18 cellular contexts compared by ENCODE assay signal in the genomic region with DNA sequence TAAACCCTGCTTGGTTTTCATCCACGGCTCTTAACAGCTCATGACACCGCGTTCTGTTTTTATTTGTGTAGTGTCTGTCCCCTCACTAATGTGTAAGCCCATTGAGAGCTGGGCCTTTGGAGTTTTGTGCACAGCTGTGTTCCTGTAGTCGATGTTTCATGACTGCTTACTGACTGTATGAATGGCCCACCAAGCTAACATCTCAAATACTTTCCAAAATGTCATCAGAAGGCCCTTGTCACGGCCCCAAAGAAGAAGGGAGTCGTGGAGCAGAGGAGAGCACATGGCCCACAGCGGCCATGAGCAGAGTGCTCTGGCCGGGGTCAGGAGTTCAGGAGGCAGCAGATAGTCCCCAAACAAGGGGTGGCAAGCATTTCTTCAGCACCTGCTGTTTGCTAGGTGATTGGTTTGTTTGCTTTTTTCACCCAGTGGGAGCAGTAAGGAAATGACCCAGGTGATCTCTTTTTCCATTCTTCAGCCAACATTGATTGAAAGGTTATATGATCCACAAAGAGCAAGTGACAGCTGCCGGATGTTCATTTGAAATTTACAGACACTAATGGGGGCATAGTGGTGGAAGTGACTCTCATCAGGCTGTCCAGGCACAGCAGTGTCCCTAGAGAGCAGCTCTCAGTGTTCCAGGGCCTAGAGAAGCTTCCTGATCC.
DNase-seq lines count a peak whose midpoint lies in the region; ATAC-seq and TF ChIP-seq lines count a peak whose summit lies in the region.
"Had no signal": no experiment of that assay in that cellular context is flagged by ENCODE, and none has a peak within 500 bp of the region (broad histone marks: within the 10 kb centered on the region; RNA-seq: fewer than 3 reads in every experiment).

No MANE protein-coding gene starts in this region.

- no peaks in the 10 kb centered on the region for H3K36me3 ChIP-seq in colonic mucosa
- no peaks in the 10 kb centered on the region for H3K36me3 ChIP-seq in stomach
- H3K36me3 ChIP-seq: suprapubic skin had no signal

- ATAC-seq in Right ventricle myocardium inferior (peak; percentile 33), left cardiac atrium (no peak)
- no peak for ATAC-seq in CD4-positive, alpha-beta T cell (ENCODE audit: poor library complexity)
- ATAC-seq: T-helper 17 cell had no signal

- 57 to 74% (median 66%) methylated on average over 9 of the region's 9 CpGs for WGBS in stomach, 5 donors

- no peak overlapping the region for H3K27ac Mint-ChIP-seq in CD4-positive, alpha-beta T cell
- H3K27ac Mint-ChIP-seq: activated naive CD4-positive, alpha-beta T cell treated with anti-CD3 and anti-CD28 coated beads, Interleukin-2, amount 50 U/mL, for 24 hours; CD14-positive monocyte; T-helper 17 cell had no signal

- TF ChIP-seq EP300 in stomach (IDR thresholded peaks at IDR 0.05), result no peak

- no peak overlapping the region for H3K9ac ChIP-seq in colonic mucosa (ENCODE audit: low read depth in 2 of 2, low read length in 2 of 2)

- H3K27me3 Mint-ChIP-seq in CD4-positive, alpha-beta T cell, result peaks cover 4% of the 10 kb centered on the region
- H3K27me3 Mint-ChIP-seq: activated naive CD4-positive, alpha-beta T cell treated with anti-CD3 and anti-CD28 coated beads, Interleukin-2, amount 50 U/mL, for 24 hours had no signal

- DNase-seq in Right ventricle myocardium inferior (ENCODE audit: missing footprints), result no peak
- DNase-seq in left cardiac atrium, result no peak
- DNase-seq in NCI-H345 (lab: John Stamatoyannopoulos, UW), result peak; percentile 80
- DNase-seq in colonic mucosa, result peak; percentile 28
- no peak for DNase-seq in stomach
- no peak for DNase-seq in ureter (ENCODE audit: low spot score)
- no peak for DNase-seq in CD4-positive, alpha-beta T cell
- DNase-seq in activated CD8-positive, alpha-beta memory T cell treated with anti-CD3 and anti-CD28 coated beads, Interleukin-2, amount 50 U/mL, for 48 hours, result no peak
- DNase-seq: 8988T; activated CD4-positive, alpha-beta T cell treated with anti-CD3 and anti-CD28 coated beads for 1 hour; effector CD4-positive, alpha-beta T cell; hippocampal formation; KBM-7; NCI-H446 treated with DMSO at 0.1 percent for 48 hours; T-helper 17 cell had no signal

- POLR2A ChIA-PET in CD4-positive, alpha-beta T cell (lab: Charles Lee), result no interaction called here

- TF ChIP-seq CTCF in colonic mucosa (IDR thresholded peaks at IDR 0.05), result no peak
- no peak for TF ChIP-seq CTCF in stomach (IDR thresholded peaks at IDR 0.05)
- no peak for TF ChIP-seq CTCF in CD4-positive, alpha-beta T cell (IDR thresholded peaks at IDR 0.05)

- H3K4me3 ChIP-seq in colonic mucosa, result no peak overlapping the region
- H3K4me3 ChIP-seq in stomach, result no peak overlapping the region
- H3K4me3 ChIP-seq: suprapubic skin had no signal

- CTCF ChIA-PET in CD4-positive, alpha-beta T cell (lab: Charles Lee), result no interaction called here

- H3K4me1 ChIP-seq in colonic mucosa, result no peaks in the 10 kb centered on the region
- peaks cover 9 to 55% (median 37%) of the 10 kb centered on the region in 4 donors for H3K4me1 ChIP-seq in stomach
- H3K4me1 ChIP-seq: suprapubic skin had no signal

- H3K27ac ChIP-seq in colonic mucosa (no peak overlapping the region), stomach (peak overlapping the region; percentile 50 to 85 (median 78))
- H3K27ac ChIP-seq in CD4-positive, alpha-beta T cell (ENCODE audit: low read depth, low read length), result no peak overlapping the region
- H3K27ac ChIP-seq: suprapubic skin had no signal

- H3K27me3 ChIP-seq in colonic mucosa, result no peaks in the 10 kb centered on the region
- no peaks in the 10 kb centered on the region for H3K27me3 ChIP-seq in stomach
- H3K27me3 ChIP-seq in CD4-positive, alpha-beta T cell (ENCODE audit: control insufficient read depth, insufficient read depth, low read length), result no peaks in the 10 kb centered on the region
- H3K27me3 ChIP-seq: suprapubic skin had no signal

- H3K4me1 Mint-ChIP-seq in CD4-positive, alpha-beta T cell (ENCODE audit: low read depth), result no peaks in the 10 kb centered on the region
- H3K4me1 Mint-ChIP-seq: activated naive CD4-positive, alpha-beta T cell treated with anti-CD3 and anti-CD28 coated beads, Interleukin-2, amount 50 U/mL, for 24 hours; CD14-positive monocyte had no signal

- H3K9me3 ChIP-seq in colonic mucosa, result no peaks in the 10 kb centered on the region
- H3K9me3 ChIP-seq in stomach, result no peaks in the 10 kb centered on the region
- no peaks in the 10 kb centered on the region for H3K9me3 ChIP-seq in CD4-positive, alpha-beta T cell (ENCODE audit: control insufficient read depth, low read length)
- H3K9me3 ChIP-seq: suprapubic skin had no signal

- no peak overlapping the region for H3K4me3 Mint-ChIP-seq in CD4-positive, alpha-beta T cell
- H3K4me3 Mint-ChIP-seq: activated naive CD4-positive, alpha-beta T cell treated with anti-CD3 and anti-CD28 coated beads, Interleukin-2, amount 50 U/mL, for 24 hours; CD14-positive monocyte; T-helper 17 cell had no signal

- H3K9me3 Mint-ChIP-seq in CD4-positive, alpha-beta T cell, result no peaks in the 10 kb centered on the region
- H3K9me3 Mint-ChIP-seq: activated naive CD4-positive, alpha-beta T cell treated with anti-CD3 and anti-CD28 coated beads, Interleukin-2, amount 50 U/mL, for 24 hours had no signal

- intact Hi-C loops in Right ventricle myocardium inferior (cut with DNase I), result no loop called here
- intact Hi-C loops in left cardiac atrium (cut with DNase I), result no loop called here
- intact Hi-C loops in colonic mucosa (cut with DNase I), result no loop called here
- intact Hi-C loops in stomach (cut with DNase I; ENCODE audit: low total_unique reads), result no loop called here
- intact Hi-C loops in CD4-positive, alpha-beta T cell (cut with DNase I, micrococcal nuclease), result no loop called here

- no peaks in the 10 kb centered on the region for H3K36me3 Mint-ChIP-seq in CD4-positive, alpha-beta T cell (ENCODE audit: low read depth)
- H3K36me3 Mint-ChIP-seq: activated naive CD4-positive, alpha-beta T cell treated with anti-CD3 and anti-CD28 coated beads, Interleukin-2, amount 50 U/mL, for 24 hours; CD14-positive monocyte had no signal

- TF ChIP-seq POLR2A in stomach (IDR thresholded peaks at IDR 0.05), result no peak

Comparison
In these comparisons a context has a peak if more than half of its experiments do, and no peak if none do; other contexts are left out.
1. DNase-seq: peak in NCI-H345 (single experiment) and colonic mucosa (single experiment); none in Right ventricle myocardium inferior (single experiment), left cardiac atrium (single experiment), stomach (single experiment), ureter (single experiment), CD4-positive, alpha-beta T cell (0 of 10) and activated CD8-positive, alpha-beta memory T cell treated with anti-CD3 and anti-CD28 coated beads, Interleukin-2, amount 50 U/mL, for 48 hours (single experiment).
2. H3K27ac ChIP-seq: peak in stomach (5 of 5); none in colonic mucosa (single experiment) and CD4-positive, alpha-beta T cell (single experiment).